Comparison of ENCODE assay signal across 8 cellular contexts in genomic region chr2:26172189-26172865, GRCh38. TPM values are rescaled to one million over a fixed set of nuclear protein-coding genes. Genes with fewer than 3 reads are reported as not detected.
A peak's percentile ranks its signal among the peaks of the same experiment; 100 is the strongest.
DNase-seq lines count a peak whose midpoint lies in the region; ATAC-seq and TF ChIP-seq lines count a peak whose summit lies in the region.

No MANE protein-coding gene starts in this region.

- DNase-seq in DMS53 (lab: John Stamatoyannopoulos, UW) (peak; percentile 18), DMS53 treated with DMSO at 0.1 percent for 48 hours (lab: John Stamatoyannopoulos, UW; ENCODE audit: unreplicated experiment) (no peak), RWPE2 (ENCODE audit: low spot score) (no peak), fibroblast of the aortic adventitia (ENCODE audit: low read depth) (no peak), SW 1271 (lab: John Stamatoyannopoulos, UW) (no peak), NCI-H1694 (lab: John Stamatoyannopoulos, UW) (no peak)

- no peak overlapping the region for H3K9ac ChIP-seq in skeletal muscle satellite cell (ENCODE audit: low read depth, low read length)

- ATAC-seq in RWPE2 (ENCODE audit: low read depth) (no peak), GM21390 (IDR thresholded peaks at IDR 0.05; ENCODE audit: unreplicated experiment) (no peak)

- H3K27me3 ChIP-seq in RWPE2 (ENCODE audit: insufficient read depth, poor library complexity, severe bottlenecking) (no peaks in the 10 kb centered on the region), skeletal muscle satellite cell (ENCODE audit: control insufficient read depth, insufficient read depth, low read length) (peaks cover 29% of the 10 kb centered on the region)

- TF ChIP-seq CTCF in RWPE2 (IDR thresholded peaks at IDR 0.05; ENCODE audit: poor library complexity, severe bottlenecking) (no peak), fibroblast of the aortic adventitia (IDR thresholded peaks at IDR 0.05; ENCODE audit: insufficient read depth, low read length) (no peak)

- H3K4me3 ChIP-seq in RWPE2 (ENCODE audit: severe bottlenecking), result peak overlapping the region; percentile 14
- H3K4me3 ChIP-seq in fibroblast of the aortic adventitia (ENCODE audit: low read depth, low read length), result peak overlapping the region; percentile 35
- H3K4me3 ChIP-seq in skeletal muscle satellite cell (ENCODE audit: low read length), result no peak overlapping the region

- H3K4me2 ChIP-seq in skeletal muscle satellite cell (ENCODE audit: low read length), result peak overlapping the region; percentile 28

- no peaks in the 10 kb centered on the region for H3K4me1 ChIP-seq in RWPE2 (ENCODE audit: insufficient read depth, poor library complexity, severe bottlenecking)
- H3K4me1 ChIP-seq in skeletal muscle satellite cell (ENCODE audit: control insufficient read depth, insufficient read depth, low read length), result no peaks in the 10 kb centered on the region

- no peaks in the 10 kb centered on the region for H3K9me3 ChIP-seq in RWPE2 (ENCODE audit: severe bottlenecking)
- no peaks in the 10 kb centered on the region for H3K9me3 ChIP-seq in skeletal muscle satellite cell (replicated peaks; ENCODE audit: low read length)

- H3K27ac ChIP-seq in RWPE2 (ENCODE audit: poor library complexity, severe bottlenecking), result no peak overlapping the region

- H3K36me3 ChIP-seq in RWPE2 (ENCODE audit: low read depth) (no peaks in the 10 kb centered on the region), skeletal muscle satellite cell (ENCODE audit: insufficient read depth, low read length) (no peaks in the 10 kb centered on the region)

RNA-seq across cellular contexts. Expression of gene GAREM2, which starts 0.6 kb away (rescaled TPM):
- 0.57 and 2.4 TPM in 2 replicates for total RNA-seq in fibroblast of the aortic adventitia (ENCODE audit: low replicate concordance)
- total RNA-seq in skeletal muscle satellite cell (2012; rRNA removed), result 0.51 and 1.3 TPM in 2 replicates
